In the genomic region with DNA sequence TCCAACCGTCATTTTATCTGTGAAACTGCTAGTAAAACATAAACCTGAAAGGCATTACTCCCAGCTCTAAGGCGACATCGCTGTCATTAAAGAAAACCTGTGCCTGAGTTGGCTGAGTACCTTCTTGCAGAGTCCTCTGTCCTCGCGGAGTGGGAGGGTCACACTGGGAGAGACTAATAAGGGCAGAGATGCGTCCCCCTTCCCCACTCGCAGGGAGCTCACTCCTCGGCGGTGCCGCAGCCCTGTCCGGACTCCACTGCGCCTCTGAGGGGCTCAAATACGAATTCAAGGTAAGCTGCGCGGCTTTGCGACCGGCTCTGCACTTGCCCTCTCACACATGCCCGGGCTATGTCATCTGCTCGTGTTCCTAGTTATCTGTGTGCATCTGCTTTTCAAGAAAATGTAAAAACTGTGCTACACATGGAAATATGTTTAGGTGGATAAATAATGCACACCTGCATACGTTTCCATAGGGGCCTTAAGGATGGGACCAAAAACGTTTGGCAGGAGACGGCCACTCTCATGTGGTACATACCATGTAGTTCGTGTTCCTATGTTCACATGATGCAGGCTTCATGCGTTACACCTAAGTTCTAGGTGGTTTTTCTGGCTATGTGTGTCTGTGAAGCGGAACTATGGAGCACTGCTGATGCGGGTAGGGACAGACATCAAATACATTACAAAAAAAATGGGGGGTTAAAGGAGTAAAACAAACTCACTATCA, we compare ENCODE assay signal across 8 cellular contexts. TPM values are rescaled to one million over a fixed set of nuclear protein-coding genes. Genes with fewer than 3 reads are reported as not detected.
DNase-seq lines count a peak whose midpoint lies in the region; ATAC-seq and TF ChIP-seq lines count a peak whose summit lies in the region.

A gene (plus strand): TSS at position 206 of the 724 bp plus-strand sequence. CDS start 13,012 bp downstream, outside the sequence.

- TF ChIP-seq POLR2A in gastroesophageal sphincter (IDR thresholded peaks at IDR 0.05) = no peak

- H3K36me3 ChIP-seq in HEK293 (ENCODE audit: control insufficient read depth in 2 of 2, insufficient read depth in 1 of 2, low read length in 2 of 2) = no peaks in the 10 kb centered on the region
- H3K36me3 ChIP-seq in gastroesophageal sphincter = no peaks in the 10 kb centered on the region
- no peaks in the 10 kb centered on the region for H3K36me3 ChIP-seq in osteoblast (ENCODE audit: insufficient read depth, low read length)

- POLR2A ChIA-PET in HEK293 (lab: Yijun Ruan, JAX) = interaction anchor here (1.2 to 3.4 kb wide), 2 partner anchors 28 to 70 kb away, joined by 8 to 16 read pairs; a partner anchor contains a TSS

- peak within 1 kb of the TSS; percentile 85 for H2AFZ ChIP-seq in osteoblast (ENCODE audit: low read length)

- H3K79me2 ChIP-seq in osteoblast (ENCODE audit: insufficient read depth, low read length) = no peaks in the 10 kb centered on the region

- WGBS in gastroesophageal sphincter (ENCODE audit: low coverage in 1 of 2), 2 donors = 0 to 4% methylated on average over 5 to 19 of the region's 26 CpGs

- H3K4me1 ChIP-seq in HEK293 (ENCODE audit: control insufficient read depth, insufficient read depth, low read length) (peaks cover 19% of the 10 kb centered on the region), gastroesophageal sphincter (peaks cover 0 to 23% (median 0%) of the 10 kb centered on the region in 3 donors), osteoblast (ENCODE audit: insufficient read depth, low read length) (peaks cover 8% of the 10 kb centered on the region)

- H3K27ac ChIP-seq in HEK293 (ENCODE audit: extremely low read depth, low read depth, low read length) (peak within 1 kb of the TSS; percentile 78; the same call in 1 of the 2 replicates), gastroesophageal sphincter (peak within 1 kb of the TSS in 3 of 4 donors; percentile 43 to 77 (median 66)), osteoblast (ENCODE audit: low read depth, low read length) (no peak within 1 kb of the TSS)

- H3K4me3 ChIP-seq in HEK293 (ENCODE audit: low read depth, low read length) (peak within 1 kb of the TSS; percentile 57), gastroesophageal sphincter (peak within 1 kb of the TSS; percentile 70 to 81), osteoblast (ENCODE audit: insufficient read depth, low read length) (peak within 1 kb of the TSS; percentile 68)

- no peaks in the 10 kb centered on the region for H3K9me3 ChIP-seq in HEK293 (ENCODE audit: control insufficient read depth, insufficient read depth, low read depth, low read length)
- no peaks in the 10 kb centered on the region for H3K9me3 ChIP-seq in gastroesophageal sphincter
- no peaks in the 10 kb centered on the region for H3K9me3 ChIP-seq in osteoblast (ENCODE audit: low read depth, low read length)

- CTCF ChIA-PET in HEK293 (lab: Yijun Ruan, JAX) = interaction anchor here (0.6 to 2.2 kb wide), 7 partner anchors 9 to 1765 kb away, joined by 3 to 6 read pairs (median 3); no protein-coding TSS in a partner anchor

- peak within 1 kb of the TSS; percentile 83 for H3K4me2 ChIP-seq in osteoblast (ENCODE audit: insufficient read depth, low read length)

- no peak for TF ChIP-seq CTCF in HEK293 (tag by site-specific recombination; IDR thresholded peaks at IDR 0.05)
- TF ChIP-seq CTCF in gastroesophageal sphincter (IDR thresholded peaks at IDR 0.05) = no peak
- TF ChIP-seq CTCF in osteoblast (IDR thresholded peaks at IDR 0.05; ENCODE audit: extremely low read depth, low read depth, low read length) = no peak

- TF ChIP-seq EP300 in gastroesophageal sphincter (IDR thresholded peaks at IDR 0.05) = no peak

- H3K9me3 Mint-ChIP-seq in activated T-cell treated with anti-CD3 and anti-CD28 coated beads, Interleukin-2, amount 50 U/mL, for 4 hours = no peaks in the 10 kb centered on the region

- no peaks in the 10 kb centered on the region for H3K36me3 Mint-ChIP-seq in activated T-cell treated with anti-CD3 and anti-CD28 coated beads, Interleukin-2, amount 50 U/mL, for 4 hours (ENCODE audit: insufficient read depth)

- H3K27me3 Mint-ChIP-seq in activated T-cell treated with anti-CD3 and anti-CD28 coated beads, Interleukin-2, amount 50 U/mL, for 4 hours (ENCODE audit: low read depth) = peaks cover 13% of the 10 kb centered on the region

- DNase-seq in NCI-H1105 treated with DMSO at 0.1 percent for 48 hours (lab: John Stamatoyannopoulos, UW) (peak; percentile 40), osteoblast (ENCODE audit: insufficient read length, low spot score, missing footprints) (no peak), inferior parietal cortex (ENCODE audit: extremely low spot score) (no peak), amniotic stem cell (lab: John Stamatoyannopoulos, UW) (no peak)
- DNase-seq in activated T-cell treated with anti-CD3 and anti-CD28 coated beads, Interleukin-2, amount 50 U/mL, for 4 hours = peak; percentile 7

- H3K4me3 Mint-ChIP-seq in activated T-cell treated with anti-CD3 and anti-CD28 coated beads, Interleukin-2, amount 50 U/mL, for 4 hours = peak within 1 kb of the TSS; percentile 83

- peaks cover 22% of the 10 kb centered on the region for H3K4me1 Mint-ChIP-seq in activated T-cell treated with anti-CD3 and anti-CD28 coated beads, Interleukin-2, amount 50 U/mL, for 4 hours (ENCODE audit: low read depth)

- peak; percentile 55 for ATAC-seq in GM18502 (IDR thresholded peaks at IDR 0.05; ENCODE audit: poor library complexity, unreplicated experiment)
- ATAC-seq in activated T-cell treated with anti-CD3 and anti-CD28 coated beads, Interleukin-2, amount 50 U/mL, for 4 hours = peak; percentile 39 to 59
- peak; percentile 38 for ATAC-seq in gastroesophageal sphincter

- H3K27me3 ChIP-seq in gastroesophageal sphincter (no peaks in the 10 kb centered on the region), osteoblast (ENCODE audit: insufficient read depth, low read length) (peaks cover 38% of the 10 kb centered on the region)

- H4K20me1 ChIP-seq in osteoblast (ENCODE audit: insufficient read depth, low read length) = no peaks in the 10 kb centered on the region

TF ChIP-seq in HEK293, 187 proteins besides CTCF, POLR2A, EP300 and RAD21 (continues in another document):
- TF ChIP-seq ZNF629 (tag by site-specific recombination; IDR thresholded peaks at IDR 0.05) (no peak), HOXD13 (CRISPR knock-in tag; IDR thresholded peaks at IDR 0.05; ENCODE audit: borderline replicate concordance) (no peak), YY1 (tag by site-specific recombination; IDR thresholded peaks at IDR 0.05) (no peak), RBAK (tag by site-specific recombination; IDR thresholded peaks at IDR 0.05) (no peak), ZSCAN23 (tag by site-specific recombination; IDR thresholded peaks at IDR 0.05) (no peak), ZNF2 (tag by site-specific recombination; IDR thresholded peaks at IDR 0.05) (no peak), ZNF624 (tag by site-specific recombination; IDR thresholded peaks at IDR 0.05) (no peak), ZNF274 (IDR thresholded peaks at IDR 0.05; ENCODE audit: low read length) (no peak), ZNF274 (tag by site-specific recombination; IDR thresholded peaks at IDR 0.05; ENCODE audit: borderline replicate concordance) (no peak), GLI2 (tag by site-specific recombination; IDR thresholded peaks at IDR 0.05; ENCODE audit: borderline replicate concordance, low read depth) (no peak), SCRT2 (tag by site-specific recombination; IDR thresholded peaks at IDR 0.05) (no peak), KLF16 (tag by site-specific recombination; IDR thresholded peaks at IDR 0.05) (no peak)
- TF ChIP-seq, protein P1, sequence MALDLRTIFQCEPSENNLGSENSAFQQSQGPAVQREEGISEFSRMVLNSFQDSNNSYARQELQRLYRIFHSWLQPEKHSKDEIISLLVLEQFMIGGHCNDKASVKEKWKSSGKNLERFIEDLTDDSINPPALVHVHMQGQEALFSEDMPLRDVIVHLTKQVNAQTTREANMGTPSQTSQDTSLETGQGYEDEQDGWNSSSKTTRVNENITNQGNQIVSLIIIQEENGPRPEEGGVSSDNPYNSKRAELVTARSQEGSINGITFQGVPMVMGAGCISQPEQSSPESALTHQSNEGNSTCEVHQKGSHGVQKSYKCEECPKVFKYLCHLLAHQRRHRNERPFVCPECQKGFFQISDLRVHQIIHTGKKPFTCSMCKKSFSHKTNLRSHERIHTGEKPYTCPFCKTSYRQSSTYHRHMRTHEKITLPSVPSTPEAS (tag by site-specific recombination; IDR thresholded peaks at IDR 0.05) = no peak
- TF ChIP-seq, protein P2, sequence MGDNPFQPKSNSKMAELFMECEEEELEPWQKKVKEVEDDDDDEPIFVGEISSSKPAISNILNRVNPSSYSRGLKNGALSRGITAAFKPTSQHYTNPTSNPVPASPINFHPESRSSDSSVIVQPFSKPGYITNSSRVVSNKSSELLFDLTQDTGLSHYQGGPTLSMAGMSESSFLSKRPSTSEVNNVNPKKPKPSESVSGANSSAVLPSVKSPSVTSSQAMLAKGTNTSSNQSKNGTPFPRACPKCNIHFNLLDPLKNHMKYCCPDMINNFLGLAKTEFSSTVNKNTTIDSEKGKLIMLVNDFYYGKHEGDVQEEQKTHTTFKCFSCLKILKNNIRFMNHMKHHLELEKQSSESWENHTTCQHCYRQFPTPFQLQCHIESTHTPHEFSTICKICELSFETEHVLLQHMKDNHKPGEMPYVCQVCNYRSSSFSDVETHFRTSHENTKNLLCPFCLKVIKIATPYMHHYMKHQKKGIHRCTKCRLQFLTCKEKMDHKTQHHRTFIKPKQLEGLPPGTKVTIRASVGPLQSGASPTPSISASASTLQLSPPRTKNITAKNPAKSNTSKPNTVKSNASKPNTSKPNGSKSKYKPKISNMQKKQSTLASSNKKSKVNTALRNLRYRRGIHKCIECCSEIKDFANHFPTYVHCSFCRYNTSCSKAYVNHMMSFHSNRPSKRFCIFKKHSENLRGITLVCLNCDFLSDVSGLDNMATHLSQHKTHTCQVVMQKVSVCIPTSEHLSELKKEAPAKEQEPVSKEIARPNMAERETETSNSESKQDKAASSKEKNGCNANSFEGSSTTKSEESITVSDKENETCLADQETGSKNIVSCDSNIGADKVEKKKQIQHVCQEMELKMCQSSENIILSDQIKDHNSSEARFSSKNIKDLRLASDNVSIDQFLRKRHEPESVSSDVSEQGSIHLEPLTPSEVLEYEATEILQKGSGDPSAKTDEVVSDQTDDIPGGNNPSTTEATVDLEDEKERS (tag by site-specific recombination; IDR thresholded peaks at IDR 0.05) = no peak

RNA-seq across cellular contexts. Expression of the gene that starts here (rescaled TPM):
- under 1 TPM in 2 of 3 donors, not detected in 1; 0.05 to 0.35 TPM for total RNA-seq in activated T-cell treated with anti-CD3 and anti-CD28 coated beads, Interleukin-2, amount 50 U/mL, for 4 hours
- total RNA-seq in gastroesophageal sphincter (10 to 100 TPM in 1 of 4 donors, 1 to 10 TPM in 3; 3.7 to 15.6 (median 6.5) TPM), osteoblast (under 0.01 TPM in 1 of 2 replicates, not detected in the other)

Comparison
In these comparisons a context has a peak if more than half of its experiments do, and no peak if none do; other contexts are left out.
1. Peak in DNase-seq and ATAC-seq in activated T-cell treated with anti-CD3 and anti-CD28 coated beads, Interleukin-2, amount 50 U/mL, for 4 hours; RNA of the gene not detected or under 1 TPM.